Comparison of ENCODE assay signal across 13 cellular contexts in the genomic region with DNA sequence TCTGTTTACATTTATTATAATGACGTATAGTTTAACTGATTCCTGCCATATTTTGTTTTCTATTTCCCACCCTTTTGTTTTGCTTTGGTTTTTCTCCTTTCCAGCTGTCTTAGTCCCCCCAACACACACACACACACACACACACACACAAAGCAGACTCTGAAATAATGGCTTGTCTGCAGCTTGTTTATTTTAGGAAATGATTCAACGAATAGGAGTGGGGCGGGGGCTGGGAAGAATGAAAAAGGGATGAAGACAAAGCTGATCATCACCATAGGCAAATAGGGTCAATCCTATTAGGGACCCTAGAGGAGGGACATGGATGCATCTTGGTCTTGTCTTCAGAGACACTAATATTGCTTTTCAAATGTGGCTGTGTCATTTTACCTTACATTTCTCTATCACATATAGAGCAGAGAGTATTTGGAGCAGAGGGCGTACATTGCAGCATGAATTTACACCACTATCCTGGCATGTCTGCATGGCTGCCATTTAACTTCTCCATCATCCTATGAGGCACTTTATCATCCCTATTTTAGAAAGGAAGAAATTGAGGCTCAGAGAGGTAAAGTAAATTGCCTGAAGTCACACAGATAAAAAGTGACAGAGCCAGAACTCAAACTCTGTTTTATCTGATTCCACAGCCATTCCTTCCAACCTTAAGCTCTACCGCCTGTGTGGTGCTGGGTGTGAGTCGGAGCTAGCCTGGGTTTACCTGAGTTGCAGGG.
DNase-seq lines count a peak whose midpoint lies in the region; ATAC-seq, FAIRE-seq and TF ChIP-seq lines count a peak whose summit lies in the region.
"Had no signal": no experiment of that assay in that cellular context is flagged by ENCODE, and none has a peak within 500 bp of the region (broad histone marks: within the 10 kb centered on the region; RNA-seq: fewer than 3 reads in every experiment).

No MANE protein-coding gene starts in this region.

- TF ChIP-seq CTCF in Panc1 (IDR thresholded peaks at IDR 0.05) (no peak), esophagus squamous epithelium (IDR thresholded peaks at IDR 0.05) (no peak), osteoblast (IDR thresholded peaks at IDR 0.05; ENCODE audit: extremely low read depth, low read depth, low read length) (no peak)

- no TSS peak for BruUV-seq in Panc1 (replicated peaks; lab: Mats Ljungman, UMichigan)

- H3K4me1 ChIP-seq in Panc1 (ENCODE audit: control insufficient read depth, insufficient read depth, low read length) (peaks cover 53% of the 10 kb centered on the region), esophagus squamous epithelium (peaks cover 8 to 45% (median 36%) of the 10 kb centered on the region in 3 donors), osteoblast (ENCODE audit: insufficient read depth, low read length) (peaks cover 40% of the 10 kb centered on the region)

- peak overlapping the region; percentile 67 for H3K4me2 ChIP-seq in osteoblast (ENCODE audit: insufficient read depth, low read length)

- POLR2A ChIA-PET in Panc1 (lab: Charles Lee) = no interaction called here

- H3K9me3 ChIP-seq in Panc1 (ENCODE audit: control insufficient read depth, insufficient read depth, low read depth, low read length) (no peaks in the 10 kb centered on the region), esophagus squamous epithelium (no peaks in the 10 kb centered on the region), osteoblast (ENCODE audit: low read depth, low read length) (no peaks in the 10 kb centered on the region)

- WGBS in esophagus squamous epithelium, 2 donors = 63 to 74% methylated on average over 6 of the region's 6 CpGs

- H4K20me1 ChIP-seq in osteoblast (ENCODE audit: insufficient read depth, low read length) = no peaks in the 10 kb centered on the region

- H3K4me3 ChIP-seq in Panc1 (ENCODE audit: low read depth in 2 of 2, low read length in 2 of 2) (no peak overlapping the region), esophagus squamous epithelium (no peak overlapping the region), osteoblast (ENCODE audit: insufficient read depth, low read length) (no peak overlapping the region)

- TF ChIP-seq POLR2A in esophagus squamous epithelium (IDR thresholded peaks at IDR 0.05) = no peak

- H3K27me3 ChIP-seq in Panc1 (ENCODE audit: control insufficient read depth, insufficient read depth, low read length) (no peaks in the 10 kb centered on the region), esophagus squamous epithelium (peaks cover 0 to 13% (median 0%) of the 10 kb centered on the region in 4 donors), osteoblast (ENCODE audit: insufficient read depth, low read length) (no peaks in the 10 kb centered on the region)

- H3K36me3 ChIP-seq in Panc1 (ENCODE audit: control insufficient read depth, insufficient read depth, low read length) (no peaks in the 10 kb centered on the region), esophagus squamous epithelium (no peaks in the 10 kb centered on the region), osteoblast (ENCODE audit: insufficient read depth, low read length) (no peaks in the 10 kb centered on the region)

- H2AFZ ChIP-seq in osteoblast (ENCODE audit: low read length) = no peak overlapping the region
- H2AFZ ChIP-seq: parathyroid adenoma had no signal

- intact Hi-C loops in Panc1 (cut with micrococcal nuclease; ENCODE audit: unreplicated experiment) = loop anchor here (5.0 kb wide), 1 partner anchor 152 kb away; no protein-coding TSS in a partner anchor
- intact Hi-C loops in esophagus squamous epithelium (cut with DNase I) = no loop called here

- CTCF ChIA-PET in Panc1 (lab: Charles Lee) = interaction anchor here (1.2 kb wide), 1 partner anchor 153 kb away, joined by 8 read pairs; no protein-coding TSS in a partner anchor

- H3K27ac ChIP-seq in Panc1 (ENCODE audit: low read length) (peak overlapping the region; percentile 99), esophagus squamous epithelium (peak overlapping the region; percentile 69 to 84 (median 81)), osteoblast (ENCODE audit: low read depth, low read length) (peak overlapping the region; percentile 100)
- H3K27ac ChIP-seq: parathyroid adenoma had no signal

- DNase-seq in Panc1 (ENCODE audit: low read depth, low spot score) (peak; percentile 51), esophagus squamous epithelium (lab: John Stamatoyannopoulos, UW) (no peak), osteoblast (ENCODE audit: insufficient read length, low spot score, missing footprints) (no peak), COR-L47 (lab: John Stamatoyannopoulos, UW) (no peak), 8988T (no peak), cerebellar nuclear complex (lab: John Stamatoyannopoulos, UW) (no peak), AG08396 (ENCODE audit: low spot score) (no peak)
- DNase-seq: activated naive CD4-positive, alpha-beta T cell; KG1; stimulated activated CD8-positive, alpha-beta memory T cell treated with anti-CD3 and anti-CD28 coated beads, Interleukin-4, amount 100 ng/mL, for 48 hours had no signal

- in situ Hi-C loops in Panc1 (cut with HindIII; ENCODE audit: low pct_unique_long_range_greater_than_20kb, low sequenced_read_pairs) = no loop called here

- H3K79me2 ChIP-seq in osteoblast (ENCODE audit: insufficient read depth, low read length) = no peaks in the 10 kb centered on the region
- H3K79me2 ChIP-seq: parathyroid adenoma had no signal

- ATAC-seq in Panc1 = no peak

- peak; percentile 69 for FAIRE-seq in G401.6 (lab: Jason Lieb, UNC)
- FAIRE-seq: frontal cortex had no signal
